ENCODE assay signal across 24 cellular contexts in genomic region chr20:25006431-25007167, GRCh38. TPM values are rescaled to one million over a fixed set of nuclear protein-coding genes. Genes with fewer than 3 reads are reported as not detected.
DNase-seq lines count a peak whose midpoint lies in the region; ATAC-seq, FAIRE-seq and TF ChIP-seq lines count a peak whose summit lies in the region.
"Had no signal": no experiment of that assay in that cellular context is flagged by ENCODE, and none has a peak within 500 bp of the region (broad histone marks: within the 10 kb centered on the region; RNA-seq: fewer than 3 reads in every experiment).

No MANE protein-coding gene starts in this region.

- TF ChIP-seq CTCF in kidney (IDR thresholded peaks at IDR 0.05; ENCODE audit: borderline replicate concordance, extremely low read depth, insufficient read depth) (no peak), BE2C (IDR thresholded peaks at IDR 0.05; ENCODE audit: low read depth, low read length) (no peak)

- H3K9me3 Mint-ChIP-seq in stimulated activated effector memory CD8-positive, alpha-beta T cell treated with anti-CD3 and anti-CD28 coated beads, Interleukin-12 subunit alpha, Interleukin-12 subunit beta, amount 100 ng/mL, for 72 hours: no peaks in the 10 kb centered on the region

- peaks cover 40% of the 10 kb centered on the region for H3K36me3 Mint-ChIP-seq in stimulated activated effector memory CD8-positive, alpha-beta T cell treated with anti-CD3 and anti-CD28 coated beads, Interleukin-12 subunit alpha, Interleukin-12 subunit beta, amount 100 ng/mL, for 72 hours

- no peak for ATAC-seq in stimulated activated effector memory CD8-positive, alpha-beta T cell treated with anti-CD3 and anti-CD28 coated beads, Interleukin-12 subunit alpha, Interleukin-12 subunit beta, amount 100 ng/mL, for 72 hours
- ATAC-seq: right lobe of liver; stimulated activated naive B cell treated with anti-CD40 and anti-IgM and Interleukin-4, amounts not matched to agents 10 μg/mL and 1 μg/mL and 100 μg/mL, for 72 hours had no signal

- peaks cover 47 to 59% of the 10 kb centered on the region in 2 donors for H3K36me3 ChIP-seq in kidney (ENCODE audit: control insufficient read depth in 1 of 2, insufficient read depth in 2 of 2, low read length in 2 of 2)
- no peaks in the 10 kb centered on the region for H3K36me3 ChIP-seq in BE2C

- intact Hi-C loops in kidney (cut with DNase I): no loop called here

- H3K9me3 ChIP-seq in kidney (ENCODE audit: control insufficient read depth in 1 of 2, low read length in 2 of 2) (no peaks in the 10 kb centered on the region), BE2C (no peaks in the 10 kb centered on the region)
- H3K9me3 ChIP-seq: neutrophil, right lobe of liver, tibial nerve had no signal

- H3K27ac Mint-ChIP-seq in stimulated activated effector memory CD8-positive, alpha-beta T cell treated with anti-CD3 and anti-CD28 coated beads, Interleukin-12 subunit alpha, Interleukin-12 subunit beta, amount 100 ng/mL, for 72 hours: peak overlapping the region; percentile 40
- H3K27ac Mint-ChIP-seq: activated naive CD4-positive, alpha-beta T cell treated with anti-CD3 and anti-CD28 coated beads for 36 hours had no signal

- H3K4me3 Mint-ChIP-seq in stimulated activated effector memory CD8-positive, alpha-beta T cell treated with anti-CD3 and anti-CD28 coated beads, Interleukin-12 subunit alpha, Interleukin-12 subunit beta, amount 100 ng/mL, for 72 hours: no peak overlapping the region
- H3K4me3 Mint-ChIP-seq: activated naive CD4-positive, alpha-beta T cell treated with anti-CD3 and anti-CD28 coated beads for 36 hours; stimulated activated naive B cell treated with anti-CD40 and anti-IgM and Interleukin-4, amounts not matched to agents 10 μg/mL and 1 μg/mL and 100 μg/mL, for 72 hours had no signal

- H3K4me3 ChIP-seq in kidney (ENCODE audit: low read length in 2 of 2) (no peak overlapping the region), BE2C (ENCODE audit: low read depth, low read length) (no peak overlapping the region)
- H3K4me3 ChIP-seq: right lobe of liver, tibial nerve had no signal

- no peak overlapping the region for H3K9ac ChIP-seq in kidney (ENCODE audit: low read length in 2 of 2)

- no peaks in the 10 kb centered on the region for H3K27me3 ChIP-seq in BE2C
- H3K27me3 ChIP-seq: neutrophil, right lobe of liver, tibial nerve had no signal

- FAIRE-seq in kidney (lab: Jason Lieb, UNC): no peak
- FAIRE-seq: astrocyte, colon, GM18507 had no signal

- H3K4me1 Mint-ChIP-seq in stimulated activated effector memory CD8-positive, alpha-beta T cell treated with anti-CD3 and anti-CD28 coated beads, Interleukin-12 subunit alpha, Interleukin-12 subunit beta, amount 100 ng/mL, for 72 hours: no peaks in the 10 kb centered on the region
- H3K4me1 Mint-ChIP-seq: stimulated activated naive B cell treated with anti-CD40 and anti-IgM and Interleukin-4, amounts not matched to agents 10 μg/mL and 1 μg/mL and 100 μg/mL, for 72 hours had no signal

- H3K4me1 ChIP-seq in kidney (ENCODE audit: control insufficient read depth in 1 of 2, insufficient read depth in 1 of 2, low read depth in 1 of 2, low read length in 2 of 2) (peaks cover 5 to 6% of the 10 kb centered on the region in 2 donors), BE2C (no peaks in the 10 kb centered on the region)

- peak overlapping the region; percentile 8 for H3K27ac ChIP-seq in angular gyrus (ENCODE audit: low read depth, low read length)
- no peak overlapping the region for H3K27ac ChIP-seq in kidney (ENCODE audit: low read depth in 2 of 2, low read length in 2 of 2)
- H3K27ac ChIP-seq: 22Rv1, neutrophil, right lobe of liver had no signal

- DNase-seq in activated CD4-positive, CD25-positive, alpha-beta regulatory T cell treated with anti-CD3 and anti-CD28 coated beads, Interleukin-2, amount 50 U/mL, for 72 hours: peak; percentile 4
- no peak for DNase-seq in activated CD4-positive, CD25-positive, alpha-beta regulatory T cell (lab: John Stamatoyannopoulos, UW)
- DNase-seq in kidney (peak; percentile 43), dedifferentiated amniotic fluid mesenchymal stem cell (ENCODE audit: extremely low spot score) (no peak), BE2C (no peak), NCI-H2081 treated with DMSO at 0.1 percent for 48 hours (lab: John Stamatoyannopoulos, UW) (no peak)
- no peak for DNase-seq in stimulated activated effector memory CD8-positive, alpha-beta T cell treated with anti-CD3 and anti-CD28 coated beads, Interleukin-12 subunit alpha, Interleukin-12 subunit beta, amount 100 ng/mL, for 72 hours (ENCODE audit: low spot score in 2 of 2)
- DNase-seq: activated naive CD4-positive, alpha-beta T cell treated with anti-CD3 and anti-CD28 coated beads for 36 hours; EL; KBM-7; MV-4-11; NCI-H187 treated with DMSO at 0.1 percent for 48 hours; stimulated activated naive B cell treated with anti-CD40 and anti-IgM and Interleukin-4, amounts not matched to agents 10 μg/mL and 1 μg/mL and 100 μg/mL, for 72 hours; T1000 had no signal

RNA-seq across cellular contexts. Expression of gene APMAP, which starts 14.0 kb away (rescaled TPM):
- 90.9 TPM for total RNA-seq in kidney
- polyA plus RNA-seq in kidney (ENCODE audit: insufficient read depth, low read depth, low replicate concordance): 79.7 TPM
- polyA plus RNA-seq in BE2C (2012; ENCODE audit: insufficient read depth, insufficient read length, low read depth): 120 TPM

RNA-seq across cellular contexts. Expression of gene ACSS1, which starts 51.3 kb away (rescaled TPM):
- 30.6 TPM for total RNA-seq in kidney
- 72.3 TPM for polyA plus RNA-seq in kidney (ENCODE audit: insufficient read depth, low read depth, low replicate concordance)
- not detected for polyA plus RNA-seq in BE2C (2012; ENCODE audit: insufficient read depth, insufficient read length, low read depth)

RNA-seq across cellular contexts. Expression of gene CST7, which starts 57.5 kb away (rescaled TPM):
- 3.7 TPM for total RNA-seq in kidney
- polyA plus RNA-seq in kidney (ENCODE audit: insufficient read depth, low read depth, low replicate concordance): 1.4 TPM
- polyA plus RNA-seq in BE2C (2012; ENCODE audit: insufficient read depth, insufficient read length, low read depth): not detected
- total RNA-seq: fibroblast of villous mesenchyme, NCI-H460 had no signal

Comparison
In these comparisons a context has a peak if more than half of its experiments do, and no peak if none do; other contexts are left out.
1. DNase-seq: peak in activated CD4-positive, CD25-positive, alpha-beta regulatory T cell treated with anti-CD3 and anti-CD28 coated beads, Interleukin-2, amount 50 U/mL, for 72 hours (single experiment) and kidney (single experiment); none in activated CD4-positive, CD25-positive, alpha-beta regulatory T cell (0 of 4), stimulated activated effector memory CD8-positive, alpha-beta T cell treated with anti-CD3 and anti-CD28 coated beads, Interleukin-12 subunit alpha, Interleukin-12 subunit beta, amount 100 ng/mL, for 72 hours (0 of 2), dedifferentiated amniotic fluid mesenchymal stem cell (single experiment), BE2C (single experiment) and NCI-H2081 treated with DMSO at 0.1 percent for 48 hours (single experiment).